ENCODE assay signal across 1 cellular context in genomic region chr1:23100074-23100748, GRCh38.
TF ChIP-seq lines count a peak whose summit lies in the region.

No MANE protein-coding gene starts in this region.

TF ChIP-seq in WTC11, 78 proteins besides CTCF, POLR2A, EP300 and RAD21 (continued from another document):
- TF ChIP-seq AFF4 (CRISPR knock-in tag; IDR thresholded peaks at IDR 0.05; ENCODE audit: borderline replicate concordance) (no peak), PRDM15 (CRISPR knock-in tag; IDR thresholded peaks at IDR 0.05) (no peak), NR2C2 (CRISPR knock-in tag; IDR thresholded peaks at IDR 0.05) (no peak), JUN (CRISPR knock-in tag; IDR thresholded peaks at IDR 0.05) (no peak)
